In genomic region chr6:3299221-3299620, GRCh38 we compare ENCODE assay signal across 27 cellular contexts.
"Had no signal": no experiment of that assay in that cellular context is flagged by ENCODE, and none has a peak within 500 bp of the region (broad histone marks: within the 10 kb centered on the region; RNA-seq: fewer than 3 reads in every experiment).

No MANE protein-coding gene starts in this region.

- H3K9ac ChIP-seq: neural progenitor cell had no signal

- DNase-seq: naive thymus-derived CD4-positive, alpha-beta T cell; natural killer cell; occipital lobe; psoas muscle; right cardiac atrium; stimulated activated CD4-positive, alpha-beta T cell treated with anti-CD3 and anti-CD28 coated beads, Interleukin-12 subunit alpha, Interleukin-12 subunit beta, amount 100 ng/mL, for 4 hours; stimulated activated CD4-positive, alpha-beta T cell treated with anti-CD3 and anti-CD28 coated beads, Interleukin-1b, Interleukin-23, amount 100 ng/mL, for 48 hours; stimulated activated CD4-positive, alpha-beta T cell treated with anti-CD3 and anti-CD28 coated beads, Interleukin-4, amount 100 ng/mL, for 1 hour; stimulated activated CD4-positive, alpha-beta T cell treated with anti-CD3 and anti-CD28 coated beads, Interleukin-4, amount 100 ng/mL, for 4 hours; stimulated activated CD8-positive, alpha-beta memory T cell treated with anti-CD3 and anti-CD28 coated beads, Interleukin-4, amount 100 ng/mL, for 48 hours; stimulated activated naive CD4-positive, alpha-beta T cell; stimulated activated naive CD8-positive, alpha-beta T cell treated with anti-CD3 and anti-CD28 coated beads, Interleukin-15, amount 100 ng/mL, for 72 hours; stimulated activated naive CD8-positive, alpha-beta T cell treated with anti-CD3 and anti-CD28 coated beads, Interleukin-15, Interleukin-2, amounts not matched to agents 100 U/mL and 50 U/mL, for 24 hours; substantia nigra; testis; transverse colon; upper lobe of right lung; uterus had no signal

- ATAC-seq: naive thymus-derived CD4-positive, alpha-beta T cell; natural killer cell; pancreas; psoas muscle; right cardiac atrium; right lobe of liver; stimulated activated memory B cell treated with anti-CD40 and anti-IgM and Interleukin-4, amounts not matched to agents 10 μg/mL and 1 μg/mL and 100 μg/mL, for 72 hours; stimulated activated naive CD8-positive, alpha-beta T cell treated with anti-CD3 and anti-CD28 coated beads, Interleukin-15, amount 100 ng/mL, for 72 hours; stimulated activated naive CD8-positive, alpha-beta T cell treated with anti-CD3 and anti-CD28 coated beads, Interleukin-15, Interleukin-2, amounts not matched to agents 100 U/mL and 50 U/mL, for 24 hours; upper lobe of right lung had no signal

- H3K36me3 ChIP-seq: neural progenitor cell, pancreas, spleen, tibial artery, transverse colon, upper lobe of right lung, uterus had no signal

- H3K4me2 ChIP-seq: neural progenitor cell, smooth muscle cell had no signal

- H3K9me3 ChIP-seq: pancreas, psoas muscle, right lobe of liver, suprapubic skin, testis, tibial artery, transverse colon, upper lobe of right lung, uterus had no signal

- H3K4me3 ChIP-seq: neural progenitor cell, pancreas, psoas muscle, right lobe of liver, skin epidermis, smooth muscle cell, spleen, suprapubic skin, testis, tibial artery, transverse colon, upper lobe of right lung, uterus had no signal

- H3K4me1 ChIP-seq: spleen, suprapubic skin, testis, tibial artery, upper lobe of right lung, uterus had no signal

- H3K27me3 ChIP-seq: neural progenitor cell, pancreas, right lobe of liver, suprapubic skin, testis, transverse colon, upper lobe of right lung, uterus had no signal

- H2AFZ ChIP-seq: neural progenitor cell had no signal

- H3K27ac ChIP-seq: neural progenitor cell, pancreas, psoas muscle, right lobe of liver, skin epidermis, spleen, suprapubic skin, testis, tibial artery, transverse colon, upper lobe of right lung, uterus had no signal
